1 cellular context compared by ENCODE assay signal in genomic region chr2:215680605-215681598, GRCh38.
TF ChIP-seq lines count a peak whose summit lies in the region.

No MANE protein-coding gene starts in this region.

TF ChIP-seq in HepG2, 621 proteins besides CTCF, POLR2A, EP300 and RAD21 (continued from another document and continues in another):
- TF ChIP-seq KDM5A (IDR thresholded peaks at IDR 0.05; ENCODE audit: borderline replicate concordance, low read length) (peak; percentile 53; the same call in 1 of the 2 replicates), CBX2 (IDR thresholded peaks at IDR 0.05; ENCODE audit: low read depth, low read length) (no peak), CBX2 (CRISPR knock-in tag; IDR thresholded peaks at IDR 0.05; ENCODE audit: low read depth) (no peak), FOXO1 (CRISPR knock-in tag; IDR thresholded peaks at IDR 0.05) (peak; percentile 97), NAIF1 (CRISPR knock-in tag; IDR thresholded peaks at IDR 0.05; ENCODE audit: borderline replicate concordance) (peak; percentile 50; the same call in 1 of the 2 replicates), ZNF280D (CRISPR knock-in tag; IDR thresholded peaks at IDR 0.05) (no peak; the same call in 1 of the 2 replicates), TEAD2 (CRISPR knock-in tag; IDR thresholded peaks at IDR 0.05) (no peak), ERF (CRISPR knock-in tag; IDR thresholded peaks at IDR 0.05) (peak; percentile 92), MLXIP (CRISPR knock-in tag; IDR thresholded peaks at IDR 0.05; ENCODE audit: borderline replicate concordance) (0 out of 2 replicates have a peak, but pooled peaks have one; percentile 32), TOE1 (CRISPR knock-in tag; IDR thresholded peaks at IDR 0.05) (peak; percentile 86; the same call in 1 of the 2 replicates), NFE2 (CRISPR knock-in tag; IDR thresholded peaks at IDR 0.05) (no peak), MIER3 (CRISPR knock-in tag; IDR thresholded peaks at IDR 0.05; ENCODE audit: borderline replicate concordance) (no peak; the same call in none of the 2 replicates), ZNF629 (CRISPR knock-in tag; conservative IDR thresholded peaks at IDR 0.05) (peak; percentile 48), JUND (CRISPR knock-in tag; IDR thresholded peaks at IDR 0.05) (peak; percentile 88), ZNF451 (CRISPR knock-in tag; IDR thresholded peaks at IDR 0.05) (no peak), ZNF790 (CRISPR knock-in tag; IDR thresholded peaks at IDR 0.05; ENCODE audit: borderline replicate concordance) (no peak; the same call in 1 of the 2 replicates), SSRP1 (CRISPR knock-in tag; IDR thresholded peaks at IDR 0.05) (peak; percentile 67; the same call in 1 of the 2 replicates), ZNF30 (CRISPR knock-in tag; IDR thresholded peaks at IDR 0.05) (no peak), ZNF124 (CRISPR knock-in tag; IDR thresholded peaks at IDR 0.05) (peak; percentile 96; the same call in 1 of the 2 replicates), ZNF563 (CRISPR knock-in tag; IDR thresholded peaks at IDR 0.05) (no peak), HBP1 (CRISPR knock-in tag; IDR thresholded peaks at IDR 0.05; ENCODE audit: low read depth) (0 out of 2 replicates have a peak, but pooled peaks have one; percentile 24), ZNF205 (CRISPR knock-in tag; IDR thresholded peaks at IDR 0.05) (peak; percentile 63; the same call in 1 of the 2 replicates), NFRKB (IDR thresholded peaks at IDR 0.05) (no peak), HOXA9 (CRISPR knock-in tag; IDR thresholded peaks at IDR 0.05; ENCODE audit: borderline replicate concordance) (no peak), ZBTB42 (CRISPR knock-in tag; IDR thresholded peaks at IDR 0.05) (no peak), GMEB2 (CRISPR knock-in tag; IDR thresholded peaks at IDR 0.05; ENCODE audit: low read depth) (no peak), ZNF792 (CRISPR knock-in tag; IDR thresholded peaks at IDR 0.05) (peak; percentile 83), NKX3-1 (CRISPR knock-in tag; IDR thresholded peaks at IDR 0.05) (peak; percentile 78; the same call in 1 of the 2 replicates)
- TF ChIP-seq, protein P1, sequence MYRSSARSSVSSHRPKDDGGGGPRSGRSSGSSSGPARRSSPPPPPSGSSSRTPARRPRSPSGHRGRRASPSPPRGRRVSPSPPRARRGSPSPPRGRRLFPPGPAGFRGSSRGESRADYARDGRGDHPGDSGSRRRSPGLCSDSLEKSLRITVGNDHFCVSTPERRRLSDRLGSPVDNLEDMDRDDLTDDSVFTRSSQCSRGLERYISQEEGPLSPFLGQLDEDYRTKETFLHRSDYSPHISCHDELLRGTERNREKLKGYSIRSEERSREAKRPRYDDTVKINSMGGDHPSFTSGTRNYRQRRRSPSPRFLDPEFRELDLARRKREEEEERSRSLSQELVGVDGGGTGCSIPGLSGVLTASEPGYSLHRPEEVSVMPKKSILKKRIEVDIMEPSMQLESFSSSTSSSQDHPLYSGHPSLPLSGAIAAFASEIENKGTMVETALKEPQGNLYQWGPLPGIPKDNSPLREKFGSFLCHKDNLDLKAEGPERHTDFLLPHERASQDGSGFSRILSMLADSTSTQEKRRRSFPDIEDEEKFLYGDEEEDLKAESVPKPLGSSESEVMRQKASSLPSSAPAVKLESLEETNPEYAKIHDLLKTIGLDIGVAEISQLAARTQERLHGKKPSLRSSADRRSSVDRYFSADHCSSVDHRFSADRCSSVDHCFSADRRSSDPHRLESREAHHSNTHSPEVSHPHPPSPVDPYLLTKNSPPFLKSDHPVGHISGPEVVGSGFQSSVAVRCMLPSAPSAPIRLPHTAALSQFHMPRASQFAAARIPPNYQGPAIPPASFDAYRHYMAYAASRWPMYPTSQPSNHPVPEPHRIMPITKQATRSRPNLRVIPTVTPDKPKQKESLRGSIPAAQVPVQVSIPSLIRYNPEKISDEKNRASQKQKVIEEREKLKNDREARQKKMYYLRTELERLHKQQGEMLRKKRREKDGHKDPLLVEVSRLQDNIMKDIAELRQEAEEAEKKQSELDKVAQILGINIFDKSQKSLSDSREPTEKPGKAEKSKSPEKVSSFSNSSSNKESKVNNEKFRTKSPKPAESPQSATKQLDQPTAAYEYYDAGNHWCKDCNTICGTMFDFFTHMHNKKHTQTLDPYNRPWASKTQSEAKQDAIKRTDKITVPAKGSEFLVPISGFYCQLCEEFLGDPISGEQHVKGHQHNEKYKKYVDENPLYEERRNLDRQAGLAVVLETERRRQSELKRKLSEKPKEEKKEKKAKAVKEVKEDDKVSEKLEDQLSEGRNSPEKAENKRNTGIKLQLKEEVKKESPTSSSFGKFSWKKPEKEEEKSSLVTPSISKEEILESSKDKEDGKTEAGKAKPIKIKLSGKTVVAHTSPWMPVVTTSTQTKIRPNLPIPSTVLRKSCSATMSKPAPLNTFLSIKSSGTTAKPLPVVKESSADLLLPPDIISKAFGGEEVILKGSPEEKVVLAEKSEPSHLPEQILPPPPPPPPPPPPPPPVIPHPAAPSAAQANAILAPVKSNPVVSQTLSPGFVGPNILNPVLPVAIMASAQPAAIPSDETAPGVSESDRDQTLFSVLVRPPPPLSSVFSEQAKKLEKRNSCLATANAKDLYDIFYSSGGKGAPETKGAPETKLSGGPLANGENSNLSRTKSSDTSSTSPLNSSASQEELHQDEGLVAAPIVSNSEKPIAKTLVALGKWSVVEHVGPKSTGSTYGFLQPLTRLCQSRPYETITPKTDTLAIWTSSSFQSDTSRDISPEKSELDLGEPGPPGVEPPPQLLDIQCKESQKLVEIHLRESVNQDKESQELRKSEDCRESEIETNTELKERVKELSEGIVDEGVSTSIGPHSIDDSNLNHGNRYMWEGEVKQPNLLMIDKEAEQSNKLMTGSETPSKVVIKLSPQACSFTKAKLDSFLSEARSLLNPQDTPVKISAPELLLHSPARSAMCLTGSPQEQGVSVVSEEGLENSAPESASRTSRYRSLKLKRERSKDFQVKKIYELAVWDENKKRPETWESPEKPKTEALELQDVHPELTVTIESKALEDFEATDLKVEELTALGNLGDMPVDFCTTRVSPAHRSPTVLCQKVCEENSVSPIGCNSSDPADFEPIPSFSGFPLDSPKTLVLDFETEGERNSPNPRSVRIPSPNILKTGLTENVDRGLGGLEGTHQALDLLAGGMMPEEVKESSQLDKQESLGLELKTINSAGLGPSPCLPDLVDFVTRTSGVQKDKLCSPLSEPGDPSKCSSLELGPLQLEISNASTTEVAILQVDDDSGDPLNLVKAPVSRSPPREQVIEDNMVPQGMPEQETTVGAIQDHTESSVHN (CRISPR knock-in tag; IDR thresholded peaks at IDR 0.05), result no peak
- TF ChIP-seq, protein P2, sequence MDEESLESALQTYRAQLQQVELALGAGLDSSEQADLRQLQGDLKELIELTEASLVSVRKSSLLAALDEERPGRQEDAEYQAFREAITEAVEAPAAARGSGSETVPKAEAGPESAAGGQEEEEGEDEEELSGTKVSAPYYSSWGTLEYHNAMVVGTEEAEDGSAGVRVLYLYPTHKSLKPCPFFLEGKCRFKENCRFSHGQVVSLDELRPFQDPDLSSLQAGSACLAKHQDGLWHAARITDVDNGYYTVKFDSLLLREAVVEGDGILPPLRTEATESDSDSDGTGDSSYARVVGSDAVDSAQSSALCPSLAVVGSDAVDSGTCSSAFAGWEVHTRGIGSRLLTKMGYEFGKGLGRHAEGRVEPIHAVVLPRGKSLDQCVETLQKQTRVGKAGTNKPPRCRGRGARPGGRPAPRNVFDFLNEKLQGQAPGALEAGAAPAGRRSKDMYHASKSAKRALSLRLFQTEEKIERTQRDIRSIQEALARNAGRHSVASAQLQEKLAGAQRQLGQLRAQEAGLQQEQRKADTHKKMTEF (CRISPR knock-in tag; IDR thresholded peaks at IDR 0.05), result peak; percentile 99
- TF ChIP-seq, protein P3, sequence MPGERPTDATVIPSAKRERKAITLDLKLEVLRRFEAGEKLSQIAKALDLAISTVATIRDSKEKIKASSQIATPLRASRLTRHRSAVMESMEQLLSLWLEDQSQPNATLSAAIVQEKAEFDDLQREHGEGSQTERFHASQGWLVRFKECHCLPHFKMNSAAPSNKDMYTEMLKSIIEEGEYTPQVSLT (CRISPR knock-in tag; IDR thresholded peaks at IDR 0.05; ENCODE audit: borderline replicate concordance, low read depth), result no peak; the same call in 1 of the 2 replicates
- TF ChIP-seq, protein P4, sequence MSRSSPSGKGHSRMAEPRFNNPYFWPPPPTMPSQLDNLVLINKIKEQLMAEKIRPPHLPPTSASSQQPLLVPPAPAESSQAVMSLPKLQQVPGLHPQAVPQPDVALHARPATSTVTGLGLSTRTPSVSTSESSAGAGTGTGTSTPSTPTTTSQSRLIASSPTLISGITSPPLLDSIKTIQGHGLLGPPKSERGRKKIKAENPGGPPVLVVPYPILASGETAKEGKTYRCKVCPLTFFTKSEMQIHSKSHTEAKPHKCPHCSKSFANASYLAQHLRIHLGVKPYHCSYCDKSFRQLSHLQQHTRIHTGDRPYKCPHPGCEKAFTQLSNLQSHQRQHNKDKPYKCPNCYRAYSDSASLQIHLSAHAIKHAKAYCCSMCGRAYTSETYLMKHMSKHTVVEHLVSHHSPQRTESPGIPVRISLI (CRISPR knock-in tag; IDR thresholded peaks at IDR 0.05; ENCODE audit: borderline replicate concordance), result peak; percentile 100
- TF ChIP-seq, protein P5, sequence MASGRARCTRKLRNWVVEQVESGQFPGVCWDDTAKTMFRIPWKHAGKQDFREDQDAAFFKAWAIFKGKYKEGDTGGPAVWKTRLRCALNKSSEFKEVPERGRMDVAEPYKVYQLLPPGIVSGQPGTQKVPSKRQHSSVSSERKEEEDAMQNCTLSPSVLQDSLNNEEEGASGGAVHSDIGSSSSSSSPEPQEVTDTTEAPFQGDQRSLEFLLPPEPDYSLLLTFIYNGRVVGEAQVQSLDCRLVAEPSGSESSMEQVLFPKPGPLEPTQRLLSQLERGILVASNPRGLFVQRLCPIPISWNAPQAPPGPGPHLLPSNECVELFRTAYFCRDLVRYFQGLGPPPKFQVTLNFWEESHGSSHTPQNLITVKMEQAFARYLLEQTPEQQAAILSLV (CRISPR knock-in tag; IDR thresholded peaks at IDR 0.05; ENCODE audit: borderline replicate concordance), result no peak
- TF ChIP-seq, protein P6, sequence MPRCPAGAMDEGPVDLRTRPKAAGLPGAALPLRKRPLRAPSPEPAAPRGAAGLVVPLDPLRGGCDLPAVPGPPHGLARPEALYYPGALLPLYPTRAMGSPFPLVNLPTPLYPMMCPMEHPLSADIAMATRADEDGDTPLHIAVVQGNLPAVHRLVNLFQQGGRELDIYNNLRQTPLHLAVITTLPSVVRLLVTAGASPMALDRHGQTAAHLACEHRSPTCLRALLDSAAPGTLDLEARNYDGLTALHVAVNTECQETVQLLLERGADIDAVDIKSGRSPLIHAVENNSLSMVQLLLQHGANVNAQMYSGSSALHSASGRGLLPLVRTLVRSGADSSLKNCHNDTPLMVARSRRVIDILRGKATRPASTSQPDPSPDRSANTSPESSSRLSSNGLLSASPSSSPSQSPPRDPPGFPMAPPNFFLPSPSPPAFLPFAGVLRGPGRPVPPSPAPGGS (CRISPR knock-in tag; IDR thresholded peaks at IDR 0.05), result no peak
